14 cellular contexts compared by ENCODE assay signal in genomic region chr18:8711736-8712135, GRCh38. TPM values are rescaled to one million over a fixed set of nuclear protein-coding genes. Genes with fewer than 3 reads are reported as not detected.
A peak's percentile ranks its signal among the peaks of the same experiment; 100 is the strongest.
DNase-seq lines count a peak whose midpoint lies in the region; TF ChIP-seq lines count a peak whose summit lies in the region.
"Had no signal": no experiment of that assay in that cellular context is flagged by ENCODE, and none has a peak within 500 bp of the region (broad histone marks: within the 10 kb centered on the region; RNA-seq: fewer than 3 reads in every experiment).

No MANE protein-coding gene starts in this region.

- H3K9me2 ChIP-seq in SK-N-SH: no peaks in the 10 kb centered on the region

- H3K27ac Mint-ChIP-seq in brain: peak overlapping the region in 3 of 5 experiments; percentile 32 to 85 (median 81)
- H3K27ac Mint-ChIP-seq: CD4-positive, alpha-beta memory T cell had no signal

- peaks cover 70% of the 10 kb centered on the region for H3K36me3 Mint-ChIP-seq in brain

- H3K27ac ChIP-seq in BLaER1 (no peak overlapping the region), muscle layer of colon (ENCODE audit: low read depth, low read length) (peak overlapping the region; percentile 73), SK-N-SH (ENCODE audit: low read depth in 2 of 2, low read length in 1 of 2) (no peak overlapping the region)

- peaks cover 3 to 23% (median 9%) of the 10 kb centered on the region in 5 experiments for H3K9me3 Mint-ChIP-seq in brain

- peaks cover 9% of the 10 kb centered on the region for H3K27me3 Mint-ChIP-seq in brain

- CTCF ChIA-PET in SK-N-SH (lab: Yijun Ruan, JAX): interaction anchor here (0.9 to 1.1 kb wide), 2 partner anchors 15 to 57 kb away, joined by 4 read pairs; no protein-coding TSS in a partner anchor

- TF ChIP-seq CTCF in brain (conservative IDR thresholded peaks at IDR 0.05): no peak
- no peak for TF ChIP-seq CTCF in SK-N-SH (IDR thresholded peaks at IDR 0.05)

- H3K4me2 ChIP-seq in BLaER1 (peak overlapping the region; percentile 43), SK-N-SH (no peak overlapping the region)

- H3K27me3 ChIP-seq in BLaER1 (no peaks in the 10 kb centered on the region), muscle layer of colon (ENCODE audit: control insufficient read depth in 1 of 2, insufficient read depth in 2 of 2, low read length in 2 of 2) (no peaks in the 10 kb centered on the region), SK-N-SH (ENCODE audit: insufficient read depth) (no peaks in the 10 kb centered on the region)

- H3K36me3 ChIP-seq in BLaER1: peaks cover 72% of the 10 kb centered on the region
- no peaks in the 10 kb centered on the region for H3K36me3 ChIP-seq in muscle layer of colon (ENCODE audit: insufficient read depth, low read length)
- peaks cover 13 to 27% of the 10 kb centered on the region in 2 experiments for H3K36me3 ChIP-seq in SK-N-SH (replicated peaks in 1 of 2; ENCODE audit: control insufficient read depth in 1 of 2, insufficient read depth in 2 of 2, low read length in 1 of 2)

- H3K79me2 ChIP-seq in SK-N-SH (ENCODE audit: insufficient read depth): peaks cover 97% of the 10 kb centered on the region

- TF ChIP-seq RAD21 in Ishikawa (IDR thresholded peaks at IDR 0.05; ENCODE audit: low read depth) (no peak), SK-N-SH (IDR thresholded peaks at IDR 0.05; ENCODE audit: low read length) (no peak)

- peaks cover 20% of the 10 kb centered on the region for H3K9me3 ChIP-seq in BLaER1
- H3K9me3 ChIP-seq in muscle layer of colon (ENCODE audit: low read length): no peaks in the 10 kb centered on the region
- H3K9me3 ChIP-seq in SK-N-SH: no peaks in the 10 kb centered on the region

- DNase-seq in hepatic stellate cell (ENCODE audit: low spot score) (no peak), SK-N-SH (no peak)
- no peak for DNase-seq in activated T-cell treated with anti-CD3 and anti-CD28 coated beads, Interleukin-2, amount 50 U/mL, for 48 hours
- no peak for DNase-seq in activated CD4-positive, alpha-beta T cell treated with anti-CD3 and anti-CD28 coated beads for 48 hours
- DNase-seq: AML-193; CD4-positive, alpha-beta memory T cell; Kasumi-1; NCI-H1930; NCI-H526 treated with DMSO at 0.1 percent for 48 hours; SHP77 had no signal

- TF ChIP-seq EP300 in Ishikawa (IDR thresholded peaks at IDR 0.05; ENCODE audit: borderline replicate concordance): peak; percentile 26; the same call in 1 of the 2 replicates
- TF ChIP-seq EP300 in SK-N-SH (IDR thresholded peaks at IDR 0.05; ENCODE audit: borderline replicate concordance in 1 of 2, low read depth in 1 of 2, low read length in 1 of 2): no peak

- 95% methylated on average over 5 of the region's 5 CpGs for WGBS in SK-N-SH (ENCODE audit: low lambda C conversion rate)

- H3K4me1 ChIP-seq in BLaER1: peaks cover 70% of the 10 kb centered on the region
- H3K4me1 ChIP-seq in muscle layer of colon (ENCODE audit: insufficient read depth, low read length): peaks cover 18% of the 10 kb centered on the region
- peaks cover 0 to 17% of the 10 kb centered on the region in 2 experiments; a peak in 2 of 4 replicates for H3K4me1 ChIP-seq in SK-N-SH (ENCODE audit: control insufficient read depth in 1 of 2, insufficient read depth in 2 of 2, low read depth in 1 of 2, low read length in 1 of 2)

- peaks cover 67% of the 10 kb centered on the region for H3K4me1 Mint-ChIP-seq in brain

- H3K9ac ChIP-seq in BLaER1 (no peak overlapping the region), muscle layer of colon (ENCODE audit: low read length) (no peak overlapping the region), SK-N-SH (no peak overlapping the region)

- peak overlapping the region in 4 of 5 experiments; percentile 49 to 57 (median 51) for H3K4me3 Mint-ChIP-seq in brain
- H3K4me3 Mint-ChIP-seq: CD4-positive, alpha-beta memory T cell had no signal

- no peaks in the 10 kb centered on the region for H3F3A ChIP-seq in SK-N-SH (replicated peaks; ENCODE audit: insufficient read depth)

- H3K4me3 ChIP-seq in BLaER1: no peak overlapping the region
- peak overlapping the region in 1 of 2 donors; percentile 35 for H3K4me3 ChIP-seq in muscle layer of colon (ENCODE audit: low read depth in 1 of 2, low read length in 2 of 2)
- no peak overlapping the region for H3K4me3 ChIP-seq in SK-N-SH (ENCODE audit: low read depth in 2 of 2, low read length in 1 of 2)

- no peak overlapping the region for H2AFZ ChIP-seq in SK-N-SH (ENCODE audit: low read depth)

- POLR2A ChIA-PET in SK-N-SH (lab: Yijun Ruan, JAX): no interaction called here

- H4K20me1 ChIP-seq in BLaER1: peaks cover 90% of the 10 kb centered on the region
- peaks cover 63% of the 10 kb centered on the region for H4K20me1 ChIP-seq in SK-N-SH (ENCODE audit: insufficient read depth)

TF ChIP-seq in Ishikawa, 13 proteins besides CTCF, POLR2A, EP300 and RAD21:
- peak; percentile 85 for TF ChIP-seq NFIC (IDR thresholded peaks at IDR 0.05)
- TF ChIP-seq CREB1 (IDR thresholded peaks at IDR 0.05; ENCODE audit: low read depth): no peak
TF ChIP-seq in Ishikawa: peak in this region for 1.

TF ChIP-seq in SK-N-SH, 30 proteins besides CTCF, POLR2A, EP300 and RAD21 (continues in another document):
- TF ChIP-seq FOXM1 (IDR thresholded peaks at IDR 0.05; ENCODE audit: low read depth) (no peak), MEF2A (IDR thresholded peaks at IDR 0.05; ENCODE audit: borderline replicate concordance, low read depth) (no peak), FOSL2 (IDR thresholded peaks at IDR 0.05; ENCODE audit: borderline replicate concordance, low read depth) (no peak), NFIC (IDR thresholded peaks at IDR 0.05; ENCODE audit: borderline replicate concordance) (no peak), YY1 (IDR thresholded peaks at IDR 0.05; ENCODE audit: low read depth) (no peak), FOXJ3 (CRISPR knock-in tag; IDR thresholded peaks at IDR 0.05) (no peak), RXRA (IDR thresholded peaks at IDR 0.05; ENCODE audit: borderline replicate concordance, low read depth) (no peak), USF1 (IDR thresholded peaks at IDR 0.05; ENCODE audit: borderline replicate concordance, low read depth) (no peak), RCOR1 (IDR thresholded peaks at IDR 0.05; ENCODE audit: low read length) (no peak), IRF3 (IDR thresholded peaks at IDR 0.05; ENCODE audit: low read depth, low read length) (no peak)
- TF ChIP-seq, protein P1, sequence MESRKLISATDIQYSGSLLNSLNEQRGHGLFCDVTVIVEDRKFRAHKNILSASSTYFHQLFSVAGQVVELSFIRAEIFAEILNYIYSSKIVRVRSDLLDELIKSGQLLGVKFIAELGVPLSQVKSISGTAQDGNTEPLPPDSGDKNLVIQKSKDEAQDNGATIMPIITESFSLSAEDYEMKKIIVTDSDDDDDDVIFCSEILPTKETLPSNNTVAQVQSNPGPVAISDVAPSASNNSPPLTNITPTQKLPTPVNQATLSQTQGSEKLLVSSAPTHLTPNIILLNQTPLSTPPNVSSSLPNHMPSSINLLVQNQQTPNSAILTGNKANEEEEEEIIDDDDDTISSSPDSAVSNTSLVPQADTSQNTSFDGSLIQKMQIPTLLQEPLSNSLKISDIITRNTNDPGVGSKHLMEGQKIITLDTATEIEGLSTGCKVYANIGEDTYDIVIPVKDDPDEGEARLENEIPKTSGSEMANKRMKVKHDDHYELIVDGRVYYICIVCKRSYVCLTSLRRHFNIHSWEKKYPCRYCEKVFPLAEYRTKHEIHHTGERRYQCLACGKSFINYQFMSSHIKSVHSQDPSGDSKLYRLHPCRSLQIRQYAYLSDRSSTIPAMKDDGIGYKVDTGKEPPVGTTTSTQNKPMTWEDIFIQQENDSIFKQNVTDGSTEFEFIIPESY (IDR thresholded peaks at IDR 0.05; ENCODE audit: borderline replicate concordance, low read depth): no peak

RNA-seq across cellular contexts. Expression of gene MTCL1, which starts 6.4 kb away (rescaled TPM):
- polyA plus RNA-seq in brain (ENCODE audit: insufficient read depth, low read depth, low replicate concordance): 26.5 TPM
- 28.0 and 33.5 TPM in 2 replicates for polyA plus RNA-seq in SK-N-SH (2012; rRNA removed)
- 17.3 and 20.2 TPM in 2 replicates for polyA plus RNA-seq in SK-N-SH (2012; cell fraction: cytosol; rRNA removed)
- 139 and 156 TPM in 2 replicates for polyA plus RNA-seq in SK-N-SH (2012; cell fraction: nucleus; rRNA removed)
- polyA plus RNA-seq: CD4-positive, alpha-beta memory T cell had no signal
